Comparison of ENCODE assay signal across 8 cellular contexts in the genomic region with DNA sequence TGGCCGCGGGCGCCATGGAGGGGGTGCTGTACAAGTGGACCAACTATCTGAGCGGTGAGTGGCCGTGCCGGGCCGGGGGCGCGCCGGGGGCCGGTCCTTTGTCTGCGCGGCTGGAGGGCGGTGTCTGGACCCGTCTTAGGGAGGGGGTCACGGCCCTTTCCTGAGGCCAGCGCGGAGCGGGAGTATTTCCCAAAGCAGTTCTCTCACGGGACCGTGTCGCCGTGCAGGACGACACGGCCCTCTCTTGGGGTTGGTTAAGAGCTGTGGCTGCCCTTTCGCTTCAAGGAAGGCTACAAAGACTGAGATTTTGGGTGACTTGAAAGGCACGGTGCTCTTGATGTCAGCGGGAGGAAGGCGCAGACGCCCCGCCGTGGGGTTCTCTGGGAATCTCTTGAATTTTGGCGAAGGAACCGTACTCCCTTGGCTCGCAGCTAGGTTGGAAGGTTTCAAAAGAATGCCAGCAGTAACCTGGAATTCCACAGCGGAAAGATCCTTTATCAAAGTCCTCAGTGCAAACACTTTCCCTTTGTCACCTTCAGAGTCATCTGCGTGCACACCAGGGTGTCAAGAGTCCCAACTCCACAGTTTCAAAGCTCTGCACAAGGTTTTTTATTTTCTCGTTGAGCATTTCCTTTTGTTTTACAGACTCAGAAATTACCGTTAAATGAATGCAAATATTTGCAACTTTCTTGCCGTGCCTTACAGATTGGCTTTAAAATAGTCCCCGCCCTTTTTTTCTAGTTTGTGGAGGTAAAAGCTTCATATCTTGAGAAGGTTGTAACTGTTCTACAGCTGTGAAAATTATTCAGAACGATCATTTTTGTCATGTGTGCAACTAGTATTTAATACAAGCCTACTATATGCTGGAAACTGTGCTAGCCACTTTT. TPM values are rescaled to one million over a fixed set of nuclear protein-coding genes. Genes with fewer than 3 reads are reported as not detected.
DNase-seq lines count a peak whose midpoint lies in the region; ATAC-seq and TF ChIP-seq lines count a peak whose summit lies in the region.

No MANE protein-coding gene starts in this region.

- peak; percentile 53 for DNase-seq in Caki2 (ENCODE audit: low read depth)
- peak; percentile 45 for DNase-seq in RWPE1 (ENCODE audit: low spot score)
- peak; percentile 22 for DNase-seq in central memory CD4-positive, alpha-beta T cell
- peak in 5 of 6 experiments; percentile 28 to 57 (median 37) for DNase-seq in stimulated activated naive CD4-positive, alpha-beta T cell (lab: John Stamatoyannopoulos, UW)
- DNase-seq in ecto neural progenitor cell (ENCODE audit: low spot score): no peak

- peak; percentile 4 for ATAC-seq in GM19025 (IDR thresholded peaks at IDR 0.05; ENCODE audit: low read depth, unreplicated experiment)
- ATAC-seq in HG03135 (IDR thresholded peaks at IDR 0.05; ENCODE audit: unreplicated experiment): peak; percentile 22

- CTCF ChIA-PET in RWPE1 (lab: Yijun Ruan, JAX): interaction anchor here (0.6 kb wide), 2 partner anchors 39 to 126 kb away, joined by 3 read pairs; partner anchors contain the start of gene SCRN1

- in situ Hi-C loops in Caki2 (cut with HindIII; ENCODE audit: low pct_unique_long_range_greater_than_20kb, low sequenced_read_pairs): no loop called here

- H3K27ac ChIP-seq in RWPE1 (peak overlapping the region; percentile 88), layer of hippocampus (ENCODE audit: low read depth, low read length) (peak overlapping the region; percentile 82)

- POLR2A ChIA-PET in RWPE1 (lab: Yijun Ruan, JAX; ENCODE audit: low non-redundant PET): no interaction called here

- H3K27me3 ChIP-seq in layer of hippocampus (ENCODE audit: control insufficient read depth, insufficient read depth, low read length): no peaks in the 10 kb centered on the region

- TF ChIP-seq CTCF in RWPE1 (conservative IDR thresholded peaks at IDR 0.05; ENCODE audit: low read depth): no peak

RNA-seq across cellular contexts. Expression of gene PLEKHA8, which starts 0.8 kb away (rescaled TPM):
- total RNA-seq in Caki2 (2014; rRNA removed; shearing (Covaris generic); ENCODE audit: low replicate concordance): 6.3 and 19.3 TPM in 2 replicates

RNA-seq across cellular contexts. Expression of gene FKBP14, which starts 2.5 kb away (rescaled TPM):
- 2.9 and 7.1 TPM in 2 replicates for total RNA-seq in Caki2 (2014; rRNA removed; shearing (Covaris generic); ENCODE audit: low replicate concordance)

RNA-seq across cellular contexts. Expression of gene SCRN1, which starts 39.4 kb away (rescaled TPM):
- 13.2 and 20.5 TPM in 2 replicates for total RNA-seq in Caki2 (2014; rRNA removed; shearing (Covaris generic); ENCODE audit: low replicate concordance)
